In genomic region chr5:179241764-179242370, GRCh38 we compare ENCODE assay signal across 1 cellular context.
TF ChIP-seq lines count a peak whose summit lies in the region.

No MANE protein-coding gene starts in this region.

TF ChIP-seq in HepG2, 621 proteins besides CTCF, POLR2A, EP300 and RAD21:
- TF ChIP-seq DPF2 (CRISPR knock-in tag; IDR thresholded peaks at IDR 0.05; ENCODE audit: borderline replicate concordance, low read depth) (no peak), ZBTB42 (CRISPR knock-in tag; IDR thresholded peaks at IDR 0.05) (no peak), ZNF143 (CRISPR knock-in tag; IDR thresholded peaks at IDR 0.05) (no peak), USF2 (IDR thresholded peaks at IDR 0.05; ENCODE audit: low read depth, low read length) (no peak), USF2 (CRISPR knock-in tag; IDR thresholded peaks at IDR 0.05; ENCODE audit: borderline replicate concordance) (no peak), ZNF550 (CRISPR knock-in tag; IDR thresholded peaks at IDR 0.05; ENCODE audit: borderline replicate concordance) (no peak), ZNF816 (CRISPR knock-in tag; IDR thresholded peaks at IDR 0.05; ENCODE audit: borderline replicate concordance) (no peak), NFKB2 (CRISPR knock-in tag; IDR thresholded peaks at IDR 0.05; ENCODE audit: borderline replicate concordance) (no peak), HDAC6 (IDR thresholded peaks at IDR 0.05; ENCODE audit: low read depth, low read length) (no peak), ATF5 (CRISPR knock-in tag; IDR thresholded peaks at IDR 0.05; ENCODE audit: low read depth) (no peak), ZNF326 (CRISPR knock-in tag; IDR thresholded peaks at IDR 0.05; ENCODE audit: borderline replicate concordance) (no peak), ZFX (CRISPR knock-in tag; IDR thresholded peaks at IDR 0.05; ENCODE audit: low read depth) (no peak), HES4 (CRISPR knock-in tag; IDR thresholded peaks at IDR 0.05; ENCODE audit: borderline replicate concordance) (no peak)
- TF ChIP-seq, protein P1, sequence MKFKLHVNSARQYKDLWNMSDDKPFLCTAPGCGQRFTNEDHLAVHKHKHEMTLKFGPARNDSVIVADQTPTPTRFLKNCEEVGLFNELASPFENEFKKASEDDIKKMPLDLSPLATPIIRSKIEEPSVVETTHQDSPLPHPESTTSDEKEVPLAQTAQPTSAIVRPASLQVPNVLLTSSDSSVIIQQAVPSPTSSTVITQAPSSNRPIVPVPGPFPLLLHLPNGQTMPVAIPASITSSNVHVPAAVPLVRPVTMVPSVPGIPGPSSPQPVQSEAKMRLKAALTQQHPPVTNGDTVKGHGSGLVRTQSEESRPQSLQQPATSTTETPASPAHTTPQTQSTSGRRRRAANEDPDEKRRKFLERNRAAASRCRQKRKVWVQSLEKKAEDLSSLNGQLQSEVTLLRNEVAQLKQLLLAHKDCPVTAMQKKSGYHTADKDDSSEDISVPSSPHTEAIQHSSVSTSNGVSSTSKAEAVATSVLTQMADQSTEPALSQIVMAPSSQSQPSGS (CRISPR knock-in tag; IDR thresholded peaks at IDR 0.05), result no peak
